ENCODE assay signal across 1 cellular context in genomic region chr16:89687092-89687940, GRCh38.
TF ChIP-seq lines count a peak whose summit lies in the region.

No MANE protein-coding gene starts in this region.

TF ChIP-seq in HepG2, 621 proteins besides CTCF, POLR2A, EP300 and RAD21 (continued from another document and continues in another):
- peak; percentile 80 for TF ChIP-seq ZHX2 (IDR thresholded peaks at IDR 0.05; ENCODE audit: low read depth)
- TF ChIP-seq ZHX2 (CRISPR knock-in tag; IDR thresholded peaks at IDR 0.05; ENCODE audit: borderline replicate concordance): peak; percentile 88
- TF ChIP-seq NAIF1 (CRISPR knock-in tag; IDR thresholded peaks at IDR 0.05; ENCODE audit: borderline replicate concordance): peak; percentile 97
- TF ChIP-seq TIGD3 (CRISPR knock-in tag; IDR thresholded peaks at IDR 0.05; ENCODE audit: borderline replicate concordance): peak; percentile 91; the same call in 1 of the 2 replicates
- TF ChIP-seq KDM1A (CRISPR knock-in tag; IDR thresholded peaks at IDR 0.05): peak; percentile 35; the same call in 1 of the 2 replicates
- peak; percentile 96 for TF ChIP-seq JARID2 (CRISPR knock-in tag; IDR thresholded peaks at IDR 0.05; ENCODE audit: insufficient replicate concordance)
- no peak for TF ChIP-seq ZNF567 (CRISPR knock-in tag; IDR thresholded peaks at IDR 0.05; ENCODE audit: borderline replicate concordance)
- no peak for TF ChIP-seq ZUFSP (CRISPR knock-in tag; IDR thresholded peaks at IDR 0.05; ENCODE audit: borderline replicate concordance)
- TF ChIP-seq ZNF180 (CRISPR knock-in tag; IDR thresholded peaks at IDR 0.05; ENCODE audit: borderline replicate concordance, low read depth): 0 out of 2 replicates have a peak, but pooled peaks have one; percentile 61
- TF ChIP-seq ZNF580 (CRISPR knock-in tag; IDR thresholded peaks at IDR 0.05; ENCODE audit: borderline replicate concordance, low read depth): peak; percentile 98
- TF ChIP-seq ZNF441 (CRISPR knock-in tag; IDR thresholded peaks at IDR 0.05; ENCODE audit: borderline replicate concordance): peak; percentile 96
- TF ChIP-seq SIN3A (IDR thresholded peaks at IDR 0.05; ENCODE audit: borderline replicate concordance, low read depth, low read length): peak; percentile 97
- TF ChIP-seq ZNF709 (CRISPR knock-in tag; IDR thresholded peaks at IDR 0.05): peak; percentile 97; the same call in 1 of the 2 replicates
- peak; percentile 96 for TF ChIP-seq HDAC2 (CRISPR knock-in tag; IDR thresholded peaks at IDR 0.05)
- no peak for TF ChIP-seq HNRNPUL1 (IDR thresholded peaks at IDR 0.05; ENCODE audit: low read depth, low read length)
- peak; percentile 99 for TF ChIP-seq MED1 (CRISPR knock-in tag; IDR thresholded peaks at IDR 0.05)
- TF ChIP-seq CBX2 (IDR thresholded peaks at IDR 0.05; ENCODE audit: low read depth, low read length): no peak
- TF ChIP-seq CBX2 (CRISPR knock-in tag; IDR thresholded peaks at IDR 0.05; ENCODE audit: low read depth): no peak
- TF ChIP-seq BCL3 (CRISPR knock-in tag; IDR thresholded peaks at IDR 0.05): peak; percentile 99
- TF ChIP-seq GZF1 (CRISPR knock-in tag; IDR thresholded peaks at IDR 0.05): peak; percentile 89
- peak; percentile 99 for TF ChIP-seq SNAPC2 (CRISPR knock-in tag; IDR thresholded peaks at IDR 0.05)
- peak; percentile 82; the same call in 1 of the 2 replicates for TF ChIP-seq PRDM10 (CRISPR knock-in tag; IDR thresholded peaks at IDR 0.05; ENCODE audit: low read depth)
- no peak for TF ChIP-seq ZNF841 (CRISPR knock-in tag; IDR thresholded peaks at IDR 0.05; ENCODE audit: borderline replicate concordance)
- TF ChIP-seq CHD2 (IDR thresholded peaks at IDR 0.05; ENCODE audit: low read depth, low read length): peak; percentile 70
- peak; percentile 96; the same call in 1 of the 2 replicates for TF ChIP-seq ETS1 (CRISPR knock-in tag; IDR thresholded peaks at IDR 0.05)
- no peak; the same call in 1 of the 2 replicates for TF ChIP-seq RELA (CRISPR knock-in tag; IDR thresholded peaks at IDR 0.05)
- TF ChIP-seq KDM5B (CRISPR knock-in tag; IDR thresholded peaks at IDR 0.05; ENCODE audit: borderline replicate concordance): peak; percentile 98
- TF ChIP-seq MYNN (CRISPR knock-in tag; IDR thresholded peaks at IDR 0.05; ENCODE audit: low read depth): no peak
- TF ChIP-seq IRF2 (CRISPR knock-in tag; IDR thresholded peaks at IDR 0.05): peak; percentile 95; the same call in 1 of the 2 replicates
- peak; percentile 98 for TF ChIP-seq IRX3 (CRISPR knock-in tag; IDR thresholded peaks at IDR 0.05; ENCODE audit: borderline replicate concordance, low read depth)
- TF ChIP-seq SRSF9 (IDR thresholded peaks at IDR 0.05; ENCODE audit: borderline replicate concordance, insufficient read depth, low read depth, low read length, poor library complexity, severe bottlenecking): no peak
- TF ChIP-seq ZNF543 (CRISPR knock-in tag; IDR thresholded peaks at IDR 0.05): peak; percentile 98
- no peak for TF ChIP-seq NFE2L2 (IDR thresholded peaks at IDR 0.05; ENCODE audit: low read length)
- TF ChIP-seq ZNF746 (CRISPR knock-in tag; IDR thresholded peaks at IDR 0.05): peak; percentile 95
- TF ChIP-seq ZNF280B (CRISPR knock-in tag; IDR thresholded peaks at IDR 0.05; ENCODE audit: borderline replicate concordance): peak; percentile 99
- peak; percentile 96 for TF ChIP-seq GTF3A (CRISPR knock-in tag; conservative IDR thresholded peaks at IDR 0.05)
- peak; percentile 65; the same call in 1 of the 2 replicates for TF ChIP-seq CHD4 (IDR thresholded peaks at IDR 0.05; ENCODE audit: borderline replicate concordance, low read length)
- peak; percentile 96; the same call in 1 of the 2 replicates for TF ChIP-seq ZNF160 (CRISPR knock-in tag; IDR thresholded peaks at IDR 0.05)
- peak; percentile 87 for TF ChIP-seq FOXM1 (CRISPR knock-in tag; IDR thresholded peaks at IDR 0.05)
- TF ChIP-seq KLF9 (CRISPR knock-in tag; IDR thresholded peaks at IDR 0.05; ENCODE audit: low read depth): peak; percentile 94; the same call in 1 of the 2 replicates
- no peak for TF ChIP-seq GPBP1L1 (CRISPR knock-in tag; IDR thresholded peaks at IDR 0.05)
- no peak for TF ChIP-seq SRSF4 (IDR thresholded peaks at IDR 0.05; ENCODE audit: low read depth, low read length, poor library complexity, severe bottlenecking)
